ENCODE assay signal across 12 cellular contexts in genomic region chr4:5724377-5724776, GRCh38. TPM values are rescaled to one million over a fixed set of nuclear protein-coding genes. Genes with fewer than 3 reads are reported as not detected.
"Had no signal": no experiment of that assay in that cellular context is flagged by ENCODE, and none has a peak within 500 bp of the region (broad histone marks: within the 10 kb centered on the region; RNA-seq: fewer than 3 reads in every experiment).

No MANE protein-coding gene starts in this region.

- H3K4me3 ChIP-seq: dorsolateral prefrontal cortex, esophagus muscularis mucosa, left lung, ovary, stomach, thoracic aorta had no signal

- ATAC-seq: left lung had no signal

- H3K27me3 Mint-ChIP-seq: activated CD4-positive, alpha-beta T cell treated with anti-CD3 and anti-CD28 coated beads, Interleukin-2, amount 10 ng/mL, durations not matched to agents 24 days and 14 days had no signal

- H3K27me3 ChIP-seq: esophagus muscularis mucosa, left lung, ovary, stomach had no signal

- H3K9me3 Mint-ChIP-seq: activated B cell treated with CpG ODN at 0.5 μM for 24 hours; activated CD4-positive, alpha-beta T cell treated with anti-CD3 and anti-CD28 coated beads, Interleukin-2, amount 10 ng/mL, durations not matched to agents 24 days and 14 days; neural crest cell had no signal

- H3K4me1 ChIP-seq: esophagus muscularis mucosa, left lung had no signal

- H3K9me3 ChIP-seq: esophagus muscularis mucosa, left lung, ovary, stomach, thoracic aorta had no signal

- H3K4me1 Mint-ChIP-seq: activated B cell treated with CpG ODN at 0.5 μM for 24 hours; activated CD4-positive, alpha-beta T cell treated with anti-CD3 and anti-CD28 coated beads, Interleukin-2, amount 10 ng/mL, durations not matched to agents 24 days and 14 days had no signal

- H3K27ac ChIP-seq: dorsolateral prefrontal cortex, esophagus muscularis mucosa, left lung, ovary, stomach, thoracic aorta had no signal

- DNase-seq: activated B cell treated with CpG ODN at 0.5 μM for 24 hours; activated CD4-positive, alpha-beta T cell treated with anti-CD3 and anti-CD28 coated beads, Interleukin-2, amount 10 ng/mL, durations not matched to agents 24 days and 14 days; activated naive CD4-positive, alpha-beta T cell treated with anti-CD3 and anti-CD28 coated beads for 36 hours; amygdala; dorsolateral prefrontal cortex; left lung; ovary; stimulated activated CD4-positive, alpha-beta T cell treated with anti-CD3 and anti-CD28 coated beads, Interleukin-4, amount 100 ng/mL, for 4 hours; stomach had no signal

- H3K4me3 Mint-ChIP-seq: activated B cell treated with CpG ODN at 0.5 μM for 24 hours; activated CD4-positive, alpha-beta T cell treated with anti-CD3 and anti-CD28 coated beads, Interleukin-2, amount 10 ng/mL, durations not matched to agents 24 days and 14 days; activated naive CD4-positive, alpha-beta T cell treated with anti-CD3 and anti-CD28 coated beads for 36 hours; neural crest cell had no signal

- H3K36me3 ChIP-seq: left lung, ovary had no signal

- H3K27ac Mint-ChIP-seq: activated B cell treated with CpG ODN at 0.5 μM for 24 hours; activated CD4-positive, alpha-beta T cell treated with anti-CD3 and anti-CD28 coated beads, Interleukin-2, amount 10 ng/mL, durations not matched to agents 24 days and 14 days; activated naive CD4-positive, alpha-beta T cell treated with anti-CD3 and anti-CD28 coated beads for 36 hours had no signal

RNA-seq across cellular contexts. Expression of gene EVC2, which starts 16.0 kb away (rescaled TPM):
- total RNA-seq: activated naive CD4-positive, alpha-beta T cell treated with anti-CD3 and anti-CD28 coated beads for 36 hours had no signal
